ENCODE assay signal across 8 cellular contexts in genomic region chr1:27528701-27529637, GRCh38. TPM values are rescaled to one million over a fixed set of nuclear protein-coding genes. Genes with fewer than 3 reads are reported as not detected.
DNase-seq lines count a peak whose midpoint lies in the region; ATAC-seq lines count a peak whose summit lies in the region.

No MANE protein-coding gene starts in this region.

- intact Hi-C loops in right cardiac atrium (cut with DNase I), result loop anchor here in 2 of 4 donors (5.0 to 10.0 kb wide), 3 partner anchors 38 to 494 kb away; partner anchors contain the start of gene AHDC1 (in 1 of the 2)

- H3K9ac ChIP-seq in rectal smooth muscle tissue (ENCODE audit: low read length), result peak overlapping the region; percentile 64

- H3K27ac ChIP-seq in angular gyrus (ENCODE audit: low read depth, low read length), result peak overlapping the region; percentile 89
- peak overlapping the region; percentile 48 for H3K27ac ChIP-seq in right cardiac atrium (ENCODE audit: low read length)
- H3K27ac ChIP-seq in rectal smooth muscle tissue (ENCODE audit: low read depth, low read length), result peak overlapping the region; percentile 84

- no peaks in the 10 kb centered on the region for H3K9me3 ChIP-seq in right cardiac atrium (ENCODE audit: control insufficient read depth, low read length)

- H3K27me3 ChIP-seq in right cardiac atrium (ENCODE audit: control insufficient read depth, insufficient read depth) (no peaks in the 10 kb centered on the region), rectal smooth muscle tissue (ENCODE audit: control insufficient read depth, insufficient read depth, low read length) (no peaks in the 10 kb centered on the region)

- DNase-seq in COR-L47 (lab: John Stamatoyannopoulos, UW) (peak; percentile 70), NCI-H146 (lab: John Stamatoyannopoulos, UW) (peak; percentile 60), right cardiac atrium (peak; percentile 85 to 94 (median 88)), COLO829 (ENCODE audit: low spot score) (no peak)

- peak overlapping the region; percentile 43 for H3K4me3 ChIP-seq in right cardiac atrium (ENCODE audit: low read length)
- H3K4me3 ChIP-seq in rectal smooth muscle tissue (ENCODE audit: low read length), result peak overlapping the region; percentile 73

- peaks cover 30% of the 10 kb centered on the region for H3K4me1 ChIP-seq in right cardiac atrium (ENCODE audit: control insufficient read depth, insufficient read depth, low read length)
- H3K4me1 ChIP-seq in rectal smooth muscle tissue (ENCODE audit: control insufficient read depth, insufficient read depth, low read length), result peaks cover 47% of the 10 kb centered on the region

- H3K36me3 ChIP-seq in rectal smooth muscle tissue (ENCODE audit: control insufficient read depth, insufficient read depth, low read length), result peaks cover 4% of the 10 kb centered on the region

- WGBS in right cardiac atrium, result 12% methylated on average over 18 of the region's 18 CpGs

- ATAC-seq in right cardiac atrium, result peak; percentile 39 to 48
- ATAC-seq in GM18502 (IDR thresholded peaks at IDR 0.05; ENCODE audit: poor library complexity, unreplicated experiment), result no peak
- no peak for ATAC-seq in GM21515 (IDR thresholded peaks at IDR 0.05; ENCODE audit: unreplicated experiment)

RNA-seq across cellular contexts. Expression of gene WASF2, which starts 39.0 kb away (rescaled TPM):
- 10 to 100 TPM; 64.4 to 77.9 (median 71.5) TPM for total RNA-seq in right cardiac atrium
- 22.1 TPM for polyA plus RNA-seq in right cardiac atrium

Comparison
In these comparisons a context has a peak if more than half of its experiments do, and no peak if none do; other contexts are left out.
1. ATAC-seq: peak in right cardiac atrium (2 of 2); none in GM18502 (single experiment) and GM21515 (single experiment).
2. Peak in every context shown above with its lines, with median percentiles within 50 percentile points of each other: H3K27ac ChIP-seq.